Comparison of ENCODE assay signal across 28 cellular contexts in genomic region chr3:45969152-45969551, GRCh38. TPM values are rescaled to one million over a fixed set of nuclear protein-coding genes. Genes with fewer than 3 reads are reported as not detected.
"Had no signal": no experiment of that assay in that cellular context is flagged by ENCODE, and none has a peak within 500 bp of the region (broad histone marks: within the 10 kb centered on the region; RNA-seq: fewer than 3 reads in every experiment).

No MANE protein-coding gene starts in this region.

- H3K27ac Mint-ChIP-seq: dendritic cell treated with granulocyte-macrophage colony-stimulating factor and Interleukin-4, amounts not matched to agents 40 ng/mL and 50 ng/mL, for 4 days; stimulated activated naive B cell treated with anti-CD40 and anti-IgM and Interleukin-4, amounts not matched to agents 10 μg/mL and 1 μg/mL and 100 μg/mL, for 72 hours; stimulated activated naive CD8-positive, alpha-beta T cell treated with anti-CD3 and anti-CD28 coated beads, Interleukin-15, Interleukin-2, amounts not matched to agents 100 ng/mL and 50 ng/mL, for 24 hours had no signal

- H3K27ac ChIP-seq: colonic mucosa, esophagus muscularis mucosa, foreskin keratinocyte, heart right ventricle, prostate gland, transverse colon had no signal

- H3K4me3 ChIP-seq: colonic mucosa, esophagus muscularis mucosa, heart right ventricle, left ventricle myocardium inferior, lower lobe of right lung, prostate gland, sigmoid colon, transverse colon had no signal

- ATAC-seq: left colon; lower lobe of right lung; stimulated activated naive B cell treated with anti-CD40 and anti-IgM and Interleukin-4, amounts not matched to agents 10 μg/mL and 1 μg/mL and 100 μg/mL, for 72 hours had no signal

- H3K4me1 ChIP-seq: colonic mucosa, foreskin keratinocyte had no signal

- H3K9me3 Mint-ChIP-seq: dendritic cell treated with granulocyte-macrophage colony-stimulating factor and Interleukin-4, amounts not matched to agents 40 ng/mL and 50 ng/mL, for 4 days; nephron progenitor cell; stimulated activated naive B cell treated with anti-CD40 and anti-IgM and Interleukin-4, amounts not matched to agents 10 μg/mL and 1 μg/mL and 100 μg/mL, for 72 hours; stimulated activated naive CD8-positive, alpha-beta T cell treated with anti-CD3 and anti-CD28 coated beads, Interleukin-15, Interleukin-2, amounts not matched to agents 100 ng/mL and 50 ng/mL, for 24 hours had no signal

- H3K9me3 ChIP-seq: colonic mucosa, esophagus muscularis mucosa, heart right ventricle, left ventricle myocardium inferior, lower lobe of right lung, prostate gland, sigmoid colon, transverse colon had no signal

- H3K27me3 ChIP-seq: colonic mucosa, esophagus muscularis mucosa, foreskin keratinocyte, heart right ventricle, sigmoid colon, transverse colon had no signal

- DNase-seq: colonic mucosa; effector CD8-positive, alpha-beta T cell; glutamatergic neuron; heart right ventricle; hippocampal formation; left colon; left ventricle myocardium inferior; lower lobe of right lung; nephron progenitor cell; nucleus accumbens; right cardiac atrium; sigmoid colon; stimulated activated CD4-positive, alpha-beta T cell treated with anti-CD3 and anti-CD28 coated beads, Interleukin-2, amount 100 ng/mL, for 24 hours; stimulated activated CD4-positive, alpha-beta T cell treated with anti-CD3 and anti-CD28 coated beads, Interleukin-4, amount 100 ng/mL, for 24 hours; stimulated activated naive B cell treated with anti-CD40 and anti-IgM and Interleukin-4, amounts not matched to agents 10 μg/mL and 1 μg/mL and 100 μg/mL, for 72 hours; transverse colon had no signal

- H3K27me3 Mint-ChIP-seq: stimulated activated naive B cell treated with anti-CD40 and anti-IgM and Interleukin-4, amounts not matched to agents 10 μg/mL and 1 μg/mL and 100 μg/mL, for 72 hours; stimulated activated naive CD8-positive, alpha-beta T cell treated with anti-CD3 and anti-CD28 coated beads, Interleukin-15, Interleukin-2, amounts not matched to agents 100 ng/mL and 50 ng/mL, for 24 hours had no signal

- H3K4me3 Mint-ChIP-seq: dendritic cell treated with granulocyte-macrophage colony-stimulating factor and Interleukin-4, amounts not matched to agents 40 ng/mL and 50 ng/mL, for 4 days; nephron progenitor cell; stimulated activated naive B cell treated with anti-CD40 and anti-IgM and Interleukin-4, amounts not matched to agents 10 μg/mL and 1 μg/mL and 100 μg/mL, for 72 hours; stimulated activated naive CD8-positive, alpha-beta T cell treated with anti-CD3 and anti-CD28 coated beads, Interleukin-15, Interleukin-2, amounts not matched to agents 100 ng/mL and 50 ng/mL, for 24 hours had no signal

RNA-seq across cellular contexts. Expression of gene CXCR6, which starts 25.9 kb away (rescaled TPM):
- total RNA-seq: chondrocyte, endothelial cell of umbilical vein, epithelial cell of proximal tubule, fibroblast of lung, foreskin keratinocyte, osteocyte, renal cortical epithelial cell, skeletal muscle tissue had no signal
- polyA plus RNA-seq: endothelial cell of umbilical vein, fibroblast of lung, foreskin keratinocyte had no signal

RNA-seq across cellular contexts. Expression of gene XCR1, which starts 58.1 kb away (rescaled TPM):
- total RNA-seq: chondrocyte, endothelial cell of umbilical vein, epithelial cell of proximal tubule, foreskin keratinocyte, left ventricle myocardium inferior, osteocyte, prostate gland, renal cortical epithelial cell, skeletal muscle tissue had no signal
- polyA plus RNA-seq: endothelial cell of umbilical vein, foreskin keratinocyte, right cardiac atrium had no signal
